In the genomic region with DNA sequence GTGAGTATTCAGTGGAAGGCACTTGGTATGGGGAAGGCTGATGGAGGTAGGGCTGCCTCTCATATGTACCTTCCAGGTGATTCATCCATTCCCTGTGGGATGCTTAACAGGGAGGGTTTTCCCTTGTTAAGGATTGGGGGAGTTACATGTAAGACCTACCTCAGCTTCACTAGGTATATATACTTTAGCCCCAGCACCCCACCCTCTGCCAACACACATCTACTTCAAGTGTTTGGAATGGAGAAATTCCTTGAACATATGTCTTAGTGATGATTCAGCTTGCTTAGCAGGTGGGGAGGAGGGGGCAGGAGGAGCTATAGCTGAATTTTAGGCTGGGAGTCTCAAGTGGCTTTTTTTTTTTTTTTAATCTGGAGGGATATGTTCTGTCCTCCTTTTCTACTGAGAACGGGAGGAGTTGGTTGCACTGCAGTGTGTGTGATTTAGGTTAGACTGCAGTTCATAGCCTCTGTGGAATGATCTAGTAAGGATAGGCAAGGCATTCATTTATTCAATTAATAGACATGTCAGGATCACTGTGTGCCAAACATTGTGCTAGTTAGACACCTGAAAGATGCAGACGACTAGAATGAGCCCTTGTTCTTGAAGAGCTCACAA, we compare ENCODE assay signal across 11 cellular contexts. TPM values are rescaled to one million over a fixed set of nuclear protein-coding genes. Genes with fewer than 3 reads are reported as not detected.
DNase-seq lines count a peak whose midpoint lies in the region; ATAC-seq and TF ChIP-seq lines count a peak whose summit lies in the region.
"Had no signal": no experiment of that assay in that cellular context is flagged by ENCODE, and none has a peak within 500 bp of the region (broad histone marks: within the 10 kb centered on the region; RNA-seq: fewer than 3 reads in every experiment).

No MANE protein-coding gene starts in this region.

- POLR2A ChIA-PET in CD8-positive, alpha-beta T cell (lab: Charles Lee): interaction anchor here (1.0 to 1.6 kb wide), 3 partner anchors 13 to 101 kb away, joined by 3 read pairs; partner anchors contain the start of gene OS9
- POLR2A ChIA-PET in IMR-90 (lab: Charles Lee; ENCODE audit: unreplicated experiment): no interaction called here

- CTCF ChIA-PET in CD8-positive, alpha-beta T cell (lab: Charles Lee): interaction anchor here (0.6 to 4.8 kb wide), 8 partner anchors 7 to 136 kb away, joined by 3 to 35 read pairs (median 5); partner anchors contain the start of gene B4GALNT1
- CTCF ChIA-PET in IMR-90 (lab: Yijun Ruan, JAX): no interaction called here

- no peak overlapping the region for H3K4me3 ChIP-seq in CD8-positive, alpha-beta T cell (ENCODE audit: low read depth, low read length)
- H3K4me3 ChIP-seq in IMR-90 (ENCODE audit: insufficient read depth, low read depth, low read length): no peak overlapping the region
- peak overlapping the region; percentile 99 for H3K4me3 ChIP-seq in mucosa of stomach (ENCODE audit: low read length)

- no peak for ATAC-seq in CD8-positive, alpha-beta T cell
- ATAC-seq in IMR-90 (ENCODE audit: low read depth): no peak
- no peak for ATAC-seq in GM18511 (IDR thresholded peaks at IDR 0.05; ENCODE audit: unreplicated experiment)
- ATAC-seq in HG03378 (IDR thresholded peaks at IDR 0.05; ENCODE audit: unreplicated experiment): no peak

- no peak overlapping the region for H2BK120ac ChIP-seq in IMR-90 (ENCODE audit: low read depth, low read length)

- no peak overlapping the region for H4K91ac ChIP-seq in IMR-90 (ENCODE audit: insufficient read depth, low read depth, low read length)

- no peaks in the 10 kb centered on the region for H3K9me3 Mint-ChIP-seq in CD8-positive, alpha-beta T cell
- H3K9me3 Mint-ChIP-seq in activated naive CD8-positive, alpha-beta T cell (ENCODE audit: low read depth): no peaks in the 10 kb centered on the region

- no peak overlapping the region for H3K23ac ChIP-seq in IMR-90 (ENCODE audit: low read depth, low read length)

- H4K20me1 ChIP-seq in IMR-90 (ENCODE audit: insufficient read depth, low read length): no peaks in the 10 kb centered on the region

- peaks cover 36% of the 10 kb centered on the region for H3K36me3 Mint-ChIP-seq in CD8-positive, alpha-beta T cell
- no peaks in the 10 kb centered on the region for H3K36me3 Mint-ChIP-seq in activated naive CD8-positive, alpha-beta T cell

- no peak overlapping the region for H3K27ac ChIP-seq in CD8-positive, alpha-beta T cell (ENCODE audit: low read depth, low read length)
- no peak overlapping the region for H3K27ac ChIP-seq in IMR-90 (ENCODE audit: insufficient read depth, low read length)
- H3K27ac ChIP-seq: HL-60 had no signal

- peaks cover 12% of the 10 kb centered on the region for H3K36me3 ChIP-seq in CD8-positive, alpha-beta T cell (ENCODE audit: insufficient read depth, low read length)
- peaks cover 5% of the 10 kb centered on the region for H3K36me3 ChIP-seq in IMR-90 (ENCODE audit: control insufficient read depth, insufficient read depth, low read length)
- H3K36me3 ChIP-seq in mucosa of stomach (ENCODE audit: control insufficient read depth, insufficient read depth, low read length): no peaks in the 10 kb centered on the region

- TF ChIP-seq RAD21 in IMR-90 (IDR thresholded peaks at IDR 0.05; ENCODE audit: low read length): no peak

- H3K9me3 ChIP-seq in CD8-positive, alpha-beta T cell (ENCODE audit: low read length): no peaks in the 10 kb centered on the region
- H3K9me3 ChIP-seq in IMR-90 (ENCODE audit: control insufficient read depth, insufficient read depth, low read length): no peaks in the 10 kb centered on the region
- H3K9me3 ChIP-seq in mucosa of stomach (ENCODE audit: control insufficient read depth, low read length): no peaks in the 10 kb centered on the region

- H3K56ac ChIP-seq in IMR-90 (ENCODE audit: extremely low read depth, insufficient read depth, low read length): no peak overlapping the region

- H3K27ac Mint-ChIP-seq in CD8-positive, alpha-beta T cell: peak overlapping the region; percentile 7
- peak overlapping the region; percentile 77 for H3K27ac Mint-ChIP-seq in activated naive CD8-positive, alpha-beta T cell

- H3K27me3 ChIP-seq in CD8-positive, alpha-beta T cell (ENCODE audit: insufficient read depth, low read length): no peaks in the 10 kb centered on the region
- H3K27me3 ChIP-seq in IMR-90 (ENCODE audit: control insufficient read depth, insufficient read depth, low read length) (peaks cover 5% of the 10 kb centered on the region), mucosa of stomach (ENCODE audit: control insufficient read depth, insufficient read depth, low read length) (no peaks in the 10 kb centered on the region)

- TF ChIP-seq POLR2A in IMR-90 (IDR thresholded peaks at IDR 0.05; ENCODE audit: low read depth, low read length): no peak

- no peak overlapping the region for H3K9ac ChIP-seq in IMR-90 (ENCODE audit: low read depth, low read length)
- peak overlapping the region; percentile 13 for H3K9ac ChIP-seq in mucosa of stomach (ENCODE audit: low read length)

- no peak overlapping the region for H3K18ac ChIP-seq in IMR-90 (ENCODE audit: low read depth, low read length)

- no peak overlapping the region for H2AFZ ChIP-seq in IMR-90 (replicated peaks; ENCODE audit: low read length, poor library complexity)

- H2BK15ac ChIP-seq in IMR-90 (ENCODE audit: low read depth, low read length): no peak overlapping the region

- no peak for DNase-seq in CD8-positive, alpha-beta T cell
- DNase-seq in IMR-90 (peak; percentile 30), SW 1271 (lab: John Stamatoyannopoulos, UW) (no peak), cerebellum (ENCODE audit: low spot score) (no peak)
- DNase-seq: activated gamma-delta T cell treated with Interleukin-2 at 50 U/mL for 16 hours, kidney had no signal

- peaks cover 32% of the 10 kb centered on the region for H3K4me1 Mint-ChIP-seq in CD8-positive, alpha-beta T cell (ENCODE audit: low read depth)
- H3K4me1 Mint-ChIP-seq in activated naive CD8-positive, alpha-beta T cell (ENCODE audit: low read depth): peaks cover 27% of the 10 kb centered on the region

- no peak overlapping the region for H2AK5ac ChIP-seq in IMR-90 (ENCODE audit: low read depth, low read length)

- no peak overlapping the region for H2BK20ac ChIP-seq in IMR-90 (ENCODE audit: low read depth, low read length)

- H2AK9ac ChIP-seq in IMR-90 (replicated peaks; ENCODE audit: low read depth, low read length, poor library complexity): no peak overlapping the region

- in situ Hi-C loops in IMR-90 (cut with MboI; ENCODE audit: low sequenced_read_pairs): no loop called here

- H3K79me1 ChIP-seq in IMR-90 (ENCODE audit: low read depth in 1 of 2, low read length in 2 of 2): peaks cover 15 to 25% of the 10 kb centered on the region in 2 experiments; a peak in 3 of 4 replicates

- H3K27me3 Mint-ChIP-seq in CD8-positive, alpha-beta T cell (ENCODE audit: low read depth): no peaks in the 10 kb centered on the region
- H3K27me3 Mint-ChIP-seq in activated naive CD8-positive, alpha-beta T cell: no peaks in the 10 kb centered on the region

- H3K9me1 ChIP-seq in IMR-90 (ENCODE audit: insufficient read depth, low read length): peaks cover 11% of the 10 kb centered on the region

- H3K4me3 Mint-ChIP-seq in CD8-positive, alpha-beta T cell: peak overlapping the region; percentile 85
- peak overlapping the region; percentile 86 for H3K4me3 Mint-ChIP-seq in activated naive CD8-positive, alpha-beta T cell

- BruUV-seq in IMR-90 (replicated peaks; lab: Mats Ljungman, UMichigan): no TSS peak

- TF ChIP-seq CTCF in CD8-positive, alpha-beta T cell (IDR thresholded peaks at IDR 0.05): no peak
- TF ChIP-seq CTCF in IMR-90 (conservative IDR thresholded peaks at IDR 0.05; ENCODE audit: low read depth, low read length): no peak

- H3K14ac ChIP-seq in IMR-90 (replicated peaks; ENCODE audit: low read depth, low read length): no peak overlapping the region

- H2BK5ac ChIP-seq in IMR-90 (ENCODE audit: low read depth, low read length, poor library complexity, severe bottlenecking): no peak overlapping the region

- no peak overlapping the region for H4K5ac ChIP-seq in IMR-90 (ENCODE audit: low read depth, low read length)

- intact Hi-C loops in CD8-positive, alpha-beta T cell (cut with DNase I, micrococcal nuclease): no loop called here
- intact Hi-C loops in IMR-90 (cut with micrococcal nuclease): no loop called here

- no peak overlapping the region for H3K4me2 ChIP-seq in IMR-90 (ENCODE audit: low read depth, low read length)

- dilution Hi-C loops in IMR-90 (cut with HindIII; ENCODE audit: low sequenced_read_pairs, unreplicated experiment): no loop called here

- WGBS in IMR-90 (ENCODE audit: extremely low coverage in 2 of 2, insufficient read length in 1 of 2), 2 experiments: no CpG with 5 or more reads among the region's 2 CpGs

- no peak overlapping the region for H4K8ac ChIP-seq in IMR-90 (ENCODE audit: low read depth in 2 of 2, low read length in 2 of 2)

- no peak overlapping the region for H3K4ac ChIP-seq in IMR-90 (ENCODE audit: low read depth, low read length)

- peaks cover 23% of the 10 kb centered on the region for H3K4me1 ChIP-seq in CD8-positive, alpha-beta T cell (ENCODE audit: insufficient read depth, low read length)
- peaks cover 5% of the 10 kb centered on the region; the same call in 1 of the 2 replicates for H3K4me1 ChIP-seq in IMR-90 (ENCODE audit: control insufficient read depth, insufficient read depth, low read length)
- peaks cover 24% of the 10 kb centered on the region for H3K4me1 ChIP-seq in mucosa of stomach (ENCODE audit: control insufficient read depth, insufficient read depth, low read length)

RNA-seq across cellular contexts. Expression of gene PIP4K2C, which starts 1.7 kb away (rescaled TPM):
- total RNA-seq in CD8-positive, alpha-beta T cell: 10 to 100 TPM; 16.4 to 20.1 TPM
- 12.5 and 14.4 TPM in 2 replicates for total RNA-seq in IMR-90 (2012; rRNA removed)
- 20.0 and 23.1 TPM in 2 replicates for polyA plus RNA-seq in IMR-90 (2012; rRNA removed)
- polyA plus RNA-seq in IMR-90 (2012; cell fraction: cytosol; rRNA removed): 12.2 and 14.9 TPM in 2 replicates
- polyA plus RNA-seq in IMR-90 (2012; cell fraction: nucleus; rRNA removed; ENCODE audit: low replicate concordance): 6.3 and 18.0 TPM in 2 replicates
- 13.6 TPM for total RNA-seq in cerebellum

RNA-seq across cellular contexts. Expression of gene DTX3, which starts 12.0 kb away (rescaled TPM):
- 10 to 100 TPM; 33.2 to 33.7 TPM for total RNA-seq in CD8-positive, alpha-beta T cell
- 2.8 and 2.9 TPM in 2 replicates for total RNA-seq in IMR-90 (2012; rRNA removed)
- polyA plus RNA-seq in IMR-90 (2012; rRNA removed): 13.1 and 14.6 TPM in 2 replicates
- 6.3 and 10.0 TPM in 2 replicates for polyA plus RNA-seq in IMR-90 (2012; cell fraction: cytosol; rRNA removed)
- polyA plus RNA-seq in IMR-90 (2012; cell fraction: nucleus; rRNA removed; ENCODE audit: low replicate concordance): 82.4 and 104 TPM in 2 replicates
- 49.6 TPM for total RNA-seq in cerebellum

RNA-seq across cellular contexts. Expression of gene ARHGEF25, which starts 18.6 kb away (rescaled TPM):
- under 1 TPM; 0.33 to 0.36 TPM for total RNA-seq in CD8-positive, alpha-beta T cell
- total RNA-seq in IMR-90 (2012; rRNA removed) (6.3 and 7.8 TPM in 2 replicates), cerebellum (25.7 TPM)
- 17.1 and 17.9 TPM in 2 replicates for polyA plus RNA-seq in IMR-90 (2012; rRNA removed)
- 10.7 and 11.9 TPM in 2 replicates for polyA plus RNA-seq in IMR-90 (2012; cell fraction: cytosol; rRNA removed)
- 81.4 and 123 TPM in 2 replicates for polyA plus RNA-seq in IMR-90 (2012; cell fraction: nucleus; rRNA removed; ENCODE audit: low replicate concordance)

RNA-seq across cellular contexts. Expression of gene B4GALNT1, which starts 40.3 kb away (rescaled TPM):
- total RNA-seq in CD8-positive, alpha-beta T cell: not detected
- total RNA-seq in IMR-90 (2012; rRNA removed) (0.18 and 0.28 TPM in 2 replicates), cerebellum (36.3 TPM)
- 0.62 and 0.66 TPM in 2 replicates for polyA plus RNA-seq in IMR-90 (2012; rRNA removed)
- 0.55 and 1.9 TPM in 2 replicates for polyA plus RNA-seq in IMR-90 (2012; cell fraction: cytosol; rRNA removed)
- 1.0 and 1.8 TPM in 2 replicates for polyA plus RNA-seq in IMR-90 (2012; cell fraction: nucleus; rRNA removed; ENCODE audit: low replicate concordance)

RNA-seq across cellular contexts. Expression of gene KIF5A, which starts 42.8 kb away (rescaled TPM):
- under 1 TPM; 0.60 to 0.69 TPM for total RNA-seq in CD8-positive, alpha-beta T cell
- under 0.01 and 0.18 TPM in 2 replicates for total RNA-seq in IMR-90 (2012; rRNA removed)
- polyA plus RNA-seq in IMR-90 (2012; rRNA removed): 0.09 and 0.15 TPM in 2 replicates
- 0.03 and 0.10 TPM in 2 replicates for polyA plus RNA-seq in IMR-90 (2012; cell fraction: cytosol; rRNA removed)
- polyA plus RNA-seq in IMR-90 (2012; cell fraction: nucleus; rRNA removed; ENCODE audit: low replicate concordance): 0.48 and 1.3 TPM in 2 replicates
- 51.7 TPM for total RNA-seq in cerebellum
